Comparison of ENCODE assay signal across 8 cellular contexts in the genomic region with DNA sequence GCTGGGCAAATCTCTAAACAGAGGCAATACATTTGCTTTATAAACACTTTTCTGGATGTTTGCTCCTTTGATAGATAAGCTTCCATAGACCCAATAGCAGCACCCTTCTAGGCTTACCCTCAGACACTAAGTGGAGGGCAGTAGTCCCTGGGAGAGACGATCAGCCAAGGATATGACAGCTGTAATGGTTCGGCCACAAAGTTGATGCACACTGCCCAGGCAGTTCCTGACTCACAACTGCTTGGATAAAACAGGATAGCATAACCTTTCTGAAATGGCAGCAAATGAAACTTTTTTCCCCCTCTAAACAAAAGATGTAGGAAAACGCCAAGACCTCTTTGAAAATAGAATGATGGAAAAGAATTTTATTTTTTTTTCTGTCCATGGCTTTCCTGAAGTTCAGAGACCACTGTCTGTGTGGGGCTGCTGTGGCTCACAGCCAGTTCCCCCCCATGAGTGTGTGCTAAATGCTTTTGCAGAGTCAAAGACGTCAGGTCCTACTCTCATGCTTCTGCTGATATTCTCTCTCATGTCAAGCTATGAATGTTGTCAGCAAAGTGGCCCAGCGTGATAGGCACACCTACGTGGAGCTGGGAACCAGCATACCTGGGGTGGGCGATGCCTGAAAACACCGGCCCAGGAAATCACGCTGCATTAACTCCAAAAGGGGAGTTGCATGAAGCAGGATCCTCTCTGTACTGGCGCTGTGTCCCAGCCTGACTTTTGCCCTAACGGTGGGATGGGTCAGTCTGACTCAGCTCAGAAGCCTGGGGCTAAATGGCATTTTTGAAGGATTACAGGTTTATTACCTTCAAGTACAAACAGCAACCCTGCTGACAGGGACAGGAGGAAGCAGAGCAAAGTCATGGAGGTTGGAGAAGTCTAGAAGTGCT. TPM values are rescaled to one million over a fixed set of nuclear protein-coding genes. Genes with fewer than 3 reads are reported as not detected.
DNase-seq lines count a peak whose midpoint lies in the region; ATAC-seq, FAIRE-seq and TF ChIP-seq lines count a peak whose summit lies in the region.

No MANE protein-coding gene starts in this region.

- H3K27ac ChIP-seq in HCT116 (ENCODE audit: low read depth, low read length) = peak overlapping the region; percentile 84
- peak overlapping the region; percentile 66 to 85; a peak in 3 of 4 replicates for H3K27ac ChIP-seq in SK-N-SH (ENCODE audit: low read depth in 2 of 2, low read length in 1 of 2)
- peak overlapping the region; percentile 85 for H3K27ac ChIP-seq in foreskin keratinocyte
- H3K27ac ChIP-seq in small intestine (ENCODE audit: low read depth in 1 of 2, low read length in 1 of 2) = peak overlapping the region; percentile 62 to 74
- no peak overlapping the region for H3K27ac ChIP-seq in gastrocnemius medialis
- H3K27ac ChIP-seq in CD4-positive, alpha-beta T cell (ENCODE audit: low read depth, low read length) = no peak overlapping the region

- peaks cover 39% of the 10 kb centered on the region for H3K36me3 Mint-ChIP-seq in CD4-positive, alpha-beta T cell (ENCODE audit: low read depth)

- no peaks in the 10 kb centered on the region for H3K9me2 ChIP-seq in HCT116 (ENCODE audit: insufficient read depth)
- H3K9me2 ChIP-seq in SK-N-SH = no peaks in the 10 kb centered on the region

- POLR2A ChIA-PET in HCT116 (lab: Charles Lee) (interaction anchor here (1.1 to 2.0 kb wide), 5 partner anchors 10 to 556 kb away, joined by 3 to 12 read pairs (median 5); a partner anchor contains a TSS), SK-N-SH (lab: Yijun Ruan, JAX) (no interaction called here)
- POLR2A ChIA-PET in CD4-positive, alpha-beta T cell (lab: Charles Lee) = interaction anchor here (1.5 kb wide), 1 partner anchor 9 kb away, joined by 4 read pairs; a partner anchor contains a TSS

- RAD21 ChIA-PET in HCT116 (lab: Charles Lee; ENCODE audit: low non-redundant PET in 1 of 2, low total read pairs in 2 of 2, uncharacterized antibody in 2 of 2, unreplicated experiment in 2 of 2) = interaction anchor here in 1 of 2 experiments (0.7 kb wide), 1 partner anchor 338 kb away, joined by 3 read pairs; no protein-coding TSS in a partner anchor

- H3K4me1 ChIP-seq in HCT116 (ENCODE audit: control insufficient read depth in 1 of 2, insufficient read depth in 2 of 2, low read length in 2 of 2) = peaks cover 47 to 83% of the 10 kb centered on the region in 2 experiments
- H3K4me1 ChIP-seq in SK-N-SH (ENCODE audit: control insufficient read depth in 1 of 2, insufficient read depth in 2 of 2, low read depth in 1 of 2, low read length in 1 of 2) = peaks cover 5 to 21% of the 10 kb centered on the region in 2 experiments
- H3K4me1 ChIP-seq in foreskin keratinocyte = peaks cover 45% of the 10 kb centered on the region
- H3K4me1 ChIP-seq in small intestine (ENCODE audit: control insufficient read depth in 2 of 2, insufficient read depth in 1 of 2, low read depth in 1 of 2, low read length in 1 of 2) = peaks cover 0 to 2% of the 10 kb centered on the region in 2 donors
- no peaks in the 10 kb centered on the region for H3K4me1 ChIP-seq in gastrocnemius medialis

- in situ Hi-C loops in gastrocnemius medialis (cut with MboI; ENCODE audit: low sequenced_read_pairs in 4 of 4) = loop anchor here in 1 of 4 donors (10.0 kb wide), 1 partner anchor 302 kb away; a partner anchor contains a TSS

- H3K27me3 Mint-ChIP-seq in CD4-positive, alpha-beta T cell = no peaks in the 10 kb centered on the region

- H3K9me3 Mint-ChIP-seq in CD4-positive, alpha-beta T cell = no peaks in the 10 kb centered on the region

- TF ChIP-seq CTCF in HCT116 (IDR thresholded peaks at IDR 0.05 in 2 of 3, conservative IDR thresholded peaks at IDR 0.05 in 1 of 3; ENCODE audit: borderline replicate concordance in 1 of 3, insufficient read depth in 1 of 3, low read depth in 2 of 3, low read length in 2 of 3) (no peak), SK-N-SH (IDR thresholded peaks at IDR 0.05) (no peak), foreskin keratinocyte (conservative IDR thresholded peaks at IDR 0.05) (peak; percentile 4), gastrocnemius medialis (IDR thresholded peaks at IDR 0.05 in 4 of 5, conservative IDR thresholded peaks at IDR 0.05 in 1 of 5) (no peak)
- no peak for TF ChIP-seq CTCF in CD4-positive, alpha-beta T cell (IDR thresholded peaks at IDR 0.05)

- H3K4me3 Mint-ChIP-seq in CD4-positive, alpha-beta T cell = no peak overlapping the region

- peak overlapping the region; percentile 78 for H3K4me2 ChIP-seq in HCT116 (ENCODE audit: low read length)
- H3K4me2 ChIP-seq in SK-N-SH = peak overlapping the region; percentile 77

- H3K9ac ChIP-seq in HCT116 (ENCODE audit: low read length) (peak overlapping the region; percentile 59), SK-N-SH (peak overlapping the region; percentile 55)

- no peak for FAIRE-seq in small intestine (lab: Jason Lieb, UNC)

- peaks cover 25% of the 10 kb centered on the region for H3F3A ChIP-seq in SK-N-SH (replicated peaks; ENCODE audit: insufficient read depth)

- H4K20me1 ChIP-seq in HCT116 (ENCODE audit: insufficient read depth) = no peaks in the 10 kb centered on the region
- no peaks in the 10 kb centered on the region for H4K20me1 ChIP-seq in SK-N-SH (ENCODE audit: insufficient read depth)

- H3K36me3 ChIP-seq in HCT116 (ENCODE audit: control insufficient read depth in 1 of 2, insufficient read depth in 2 of 2, low read length in 2 of 2) (no peaks in the 10 kb centered on the region), SK-N-SH (replicated peaks in 1 of 2; ENCODE audit: control insufficient read depth in 1 of 2, insufficient read depth in 2 of 2, low read length in 1 of 2) (peaks cover 5 to 7% of the 10 kb centered on the region in 2 experiments), small intestine (ENCODE audit: control insufficient read depth in 2 of 2, insufficient read depth in 2 of 2, low read length in 2 of 2) (peaks cover 0 to 3% of the 10 kb centered on the region in 2 donors), gastrocnemius medialis (no peaks in the 10 kb centered on the region)

- H2AFZ ChIP-seq in HCT116 (ENCODE audit: low read depth, low read length, poor library complexity, severe bottlenecking) (no peak overlapping the region), SK-N-SH (ENCODE audit: low read depth) (peak overlapping the region; percentile 25; the same call in 1 of the 2 replicates)

- TF ChIP-seq EP300 in SK-N-SH (IDR thresholded peaks at IDR 0.05; ENCODE audit: borderline replicate concordance in 1 of 2, low read depth in 1 of 2, low read length in 1 of 2) = peak in 1 of 2 experiments; percentile 49; a peak in 1 of 4 replicates

- 31% methylated on average over 11 of the region's 11 CpGs for WGBS in SK-N-SH (ENCODE audit: low lambda C conversion rate)
- 23 to 45% (median 39%) methylated on average over 11 of the region's 11 CpGs for WGBS in small intestine, 3 donors

- H3K27me3 ChIP-seq in HCT116 (ENCODE audit: insufficient read depth, low read length) (no peaks in the 10 kb centered on the region), SK-N-SH (ENCODE audit: insufficient read depth) (no peaks in the 10 kb centered on the region), foreskin keratinocyte (no peaks in the 10 kb centered on the region), small intestine (ENCODE audit: control insufficient read depth in 2 of 2, insufficient read depth in 2 of 2, low read length in 2 of 2) (no peaks in the 10 kb centered on the region), gastrocnemius medialis (no peaks in the 10 kb centered on the region)
- H3K27me3 ChIP-seq in CD4-positive, alpha-beta T cell (ENCODE audit: control insufficient read depth, insufficient read depth, low read length) = no peaks in the 10 kb centered on the region

- intact Hi-C loops in HCT116 (cut with micrococcal nuclease) (loop anchor here (10.0 kb wide), 2 partner anchors 318 to 648 kb away; a partner anchor contains a TSS), gastrocnemius medialis (cut with DNase I; ENCODE audit: low total_unique reads) (no loop called here)
- intact Hi-C loops in CD4-positive, alpha-beta T cell (cut with DNase I, micrococcal nuclease) = no loop called here

- H3K4me1 Mint-ChIP-seq in CD4-positive, alpha-beta T cell (ENCODE audit: low read depth) = no peaks in the 10 kb centered on the region

- H3K79me2 ChIP-seq in HCT116 (ENCODE audit: insufficient read depth, low read length) (no peaks in the 10 kb centered on the region), SK-N-SH (ENCODE audit: insufficient read depth) (no peaks in the 10 kb centered on the region)

- peak; percentile 34 for TF ChIP-seq RAD21 in HCT116 (IDR thresholded peaks at IDR 0.05; ENCODE audit: low read depth)
- TF ChIP-seq RAD21 in SK-N-SH (IDR thresholded peaks at IDR 0.05; ENCODE audit: low read length) = no peak

- H3K9me3 ChIP-seq in HCT116 (ENCODE audit: control insufficient read depth in 1 of 2, insufficient read depth in 1 of 2, low read depth in 1 of 2, low read length in 2 of 2) (no peaks in the 10 kb centered on the region), SK-N-SH (no peaks in the 10 kb centered on the region), small intestine (ENCODE audit: control insufficient read depth, low read depth) (no peaks in the 10 kb centered on the region), gastrocnemius medialis (no peaks in the 10 kb centered on the region)
- no peaks in the 10 kb centered on the region for H3K9me3 ChIP-seq in CD4-positive, alpha-beta T cell (ENCODE audit: control insufficient read depth, low read length)

- peak; percentile 98 for DNase-seq in HCT116 (ENCODE audit: low read depth, low spot score)
- DNase-seq in SK-N-SH = no peak
- peak; percentile 93 to 96 for DNase-seq in foreskin keratinocyte
- DNase-seq in small intestine = peak; percentile 89
- no peak for DNase-seq in gastrocnemius medialis
- no peak for DNase-seq in NCI-H1417 (lab: John Stamatoyannopoulos, UW)
- no peak for DNase-seq in CD4-positive, alpha-beta T cell

- H3K4me3 ChIP-seq in HCT116 (replicated peaks in 1 of 2; ENCODE audit: low read depth in 1 of 2, low read length in 2 of 2) (peak overlapping the region; percentile 12 to 48), SK-N-SH (ENCODE audit: low read depth in 2 of 2, low read length in 1 of 2) (peak overlapping the region in 1 of 2 experiments; percentile 13; a peak in 1 of 4 replicates), small intestine (ENCODE audit: low read depth in 1 of 2, low read length in 2 of 2) (no peak overlapping the region), gastrocnemius medialis (no peak overlapping the region)

- TF ChIP-seq POLR2A in HCT116 (IDR thresholded peaks at IDR 0.05; ENCODE audit: borderline replicate concordance, extremely low read depth, insufficient read depth, insufficient read length) (no peak), gastrocnemius medialis (IDR thresholded peaks at IDR 0.05) (no peak)

- ATAC-seq in HCT116 (peak; percentile 85), foreskin keratinocyte (peak; percentile 81), gastrocnemius medialis (no peak), GM21529 (IDR thresholded peaks at IDR 0.05; ENCODE audit: unreplicated experiment) (no peak)
- no peak for ATAC-seq in CD4-positive, alpha-beta T cell (ENCODE audit: poor library complexity)

- H3K27ac Mint-ChIP-seq in CD4-positive, alpha-beta T cell = no peak overlapping the region

- BruUV-seq in HCT116 (replicated peaks; lab: Mats Ljungman, UMichigan) = TSS peak; percentile 77

- CTCF ChIA-PET in HCT116 (lab: Charles Lee) = interaction anchor here (1.0 to 3.0 kb wide), 5 partner anchors 11 to 439 kb away, joined by 3 to 13 read pairs (median 9); a partner anchor contains a TSS
- CTCF ChIA-PET in SK-N-SH (lab: Yijun Ruan, JAX) = interaction anchor here (0.8 to 1.9 kb wide), 4 partner anchors 9 to 321 kb away, joined by 4 to 9 read pairs (median 6); no protein-coding TSS in a partner anchor
- CTCF ChIA-PET in CD4-positive, alpha-beta T cell (lab: Charles Lee) = interaction anchor here (1.2 to 1.5 kb wide), 2 partner anchors 12 to 321 kb away, joined by 3 to 6 read pairs; no protein-coding TSS in a partner anchor

RNA-seq across cellular contexts. Expression of a gene that starts 8.8 kb away (rescaled TPM):
- total RNA-seq in HCT116 (2021; ENCODE audit: unreplicated experiment) = 62.1 TPM
- 24.8 and 34.6 TPM in 2 replicates for polyA plus RNA-seq in HCT116 (2012)
- polyA plus RNA-seq in SK-N-SH (2012; rRNA removed) = 29.8 and 35.5 TPM in 2 replicates
- 47.9 and 55.7 TPM in 2 replicates for polyA plus RNA-seq in SK-N-SH (2012; cell fraction: cytosol; rRNA removed)
- polyA plus RNA-seq in SK-N-SH (2012; cell fraction: nucleus; rRNA removed) = 6.6 and 12.2 TPM in 2 replicates
- 64.2 and 65.2 TPM in 2 replicates for total RNA-seq in foreskin keratinocyte
- 46.2 and 52.4 TPM in 2 replicates for polyA plus RNA-seq in foreskin keratinocyte
- 10 to 100 TPM; 20.0 to 33.0 (median 25.9) TPM for polyA plus RNA-seq in small intestine
- 10 to 100 TPM; 52.2 to 63.7 (median 56.0) TPM for total RNA-seq in gastrocnemius medialis
- 10 to 100 TPM; 17.1 to 18.4 TPM for total RNA-seq in CD4-positive, alpha-beta T cell

RNA-seq across cellular contexts. Expression of a gene that starts 31.7 kb away (rescaled TPM):
- 4.6 TPM for total RNA-seq in HCT116 (2021; ENCODE audit: unreplicated experiment)
- 2.5 and 3.4 TPM in 2 replicates for polyA plus RNA-seq in HCT116 (2012)
- polyA plus RNA-seq in SK-N-SH (2012; rRNA removed) = 1.0 and 1.2 TPM in 2 replicates
- 0.51 and 0.79 TPM in 2 replicates for polyA plus RNA-seq in SK-N-SH (2012; cell fraction: cytosol; rRNA removed)
- polyA plus RNA-seq in SK-N-SH (2012; cell fraction: nucleus; rRNA removed) = 2.2 and 2.4 TPM in 2 replicates
- total RNA-seq in foreskin keratinocyte = 0.35 and 0.44 TPM in 2 replicates
- polyA plus RNA-seq in foreskin keratinocyte = 0.12 and 0.33 TPM in 2 replicates
- under 1 TPM in 1 of 3 donors, not detected in 2; 0.36 TPM for polyA plus RNA-seq in small intestine
- total RNA-seq in gastrocnemius medialis = under 1 TPM in 1 of 4 donors, not detected in 3; 0.31 TPM
- total RNA-seq in CD4-positive, alpha-beta T cell = 1 to 10 TPM; 2.3 to 2.4 TPM

RNA-seq across cellular contexts. Expression of a gene that starts 53.3 kb away (rescaled TPM):
- not detected for total RNA-seq in HCT116 (2021; ENCODE audit: unreplicated experiment)
- not detected in 2 replicates for polyA plus RNA-seq in HCT116 (2012)
- 0.77 and 0.88 TPM in 2 replicates for polyA plus RNA-seq in SK-N-SH (2012; rRNA removed)
- 0.68 and 1.3 TPM in 2 replicates for polyA plus RNA-seq in SK-N-SH (2012; cell fraction: cytosol; rRNA removed)
- polyA plus RNA-seq in SK-N-SH (2012; cell fraction: nucleus; rRNA removed) = 0.29 and 0.39 TPM in 2 replicates
- total RNA-seq in foreskin keratinocyte = 0.10 TPM in 1 of 2 replicates, not detected in the other
- polyA plus RNA-seq in foreskin keratinocyte = 0.04 and 0.16 TPM in 2 replicates
- under 1 TPM in 1 of 3 donors, not detected in 2; 0.69 TPM for polyA plus RNA-seq in small intestine
- not detected for total RNA-seq in gastrocnemius medialis
- total RNA-seq in CD4-positive, alpha-beta T cell = not detected

Comparison
In these comparisons a context has a peak if more than half of its experiments do, and no peak if none do; other contexts are left out.
1. ATAC-seq: peak in HCT116 (single experiment) and foreskin keratinocyte (single experiment); none in gastrocnemius medialis (0 of 2), GM21529 (single experiment) and CD4-positive, alpha-beta T cell (single experiment).
2. DNase-seq: peak in HCT116 (single experiment), foreskin keratinocyte (2 of 2) and small intestine (single experiment); none in SK-N-SH (single experiment), gastrocnemius medialis (0 of 2), NCI-H1417 (0 of 3) and CD4-positive, alpha-beta T cell (0 of 10).
3. H3K27ac ChIP-seq: peak in HCT116 (single experiment), SK-N-SH (2 of 2), foreskin keratinocyte (single experiment) and small intestine (2 of 2); none in gastrocnemius medialis (0 of 4) and CD4-positive, alpha-beta T cell (single experiment).
4. H3K4me3 ChIP-seq: peak in HCT116 (2 of 2); none in small intestine (0 of 2) and gastrocnemius medialis (0 of 4).